In genomic region chr6:89239338-89239737, GRCh38 we compare ENCODE assay signal across 9 cellular contexts. TPM values are rescaled to one million over a fixed set of nuclear protein-coding genes. Genes with fewer than 3 reads are reported as not detected.
DNase-seq lines count a peak whose midpoint lies in the region; ATAC-seq, FAIRE-seq and TF ChIP-seq lines count a peak whose summit lies in the region.
"Had no signal": no experiment of that assay in that cellular context is flagged by ENCODE, and none has a peak within 500 bp of the region (broad histone marks: within the 10 kb centered on the region; RNA-seq: fewer than 3 reads in every experiment).

No MANE protein-coding gene starts in this region.

- H3K9ac ChIP-seq in BLaER1 = no peak overlapping the region

- peaks cover 16 to 24% (median 20%) of the 10 kb centered on the region in 3 donors for H3K4me1 Mint-ChIP-seq in T-cell

- 70 to 81% (median 76%) methylated on average over 3 of the region's 3 CpGs for WGBS in small intestine, 3 donors

- no peak for FAIRE-seq in small intestine (lab: Jason Lieb, UNC)

- CTCF ChIA-PET in T-cell (lab: Charles Lee) = interaction anchor here (0.6 to 1.1 kb wide), 4 partner anchors 26 to 1735 kb away, joined by 4 to 8 read pairs (median 4); no protein-coding TSS in a partner anchor

- H3K9me3 ChIP-seq in BLaER1 (no peaks in the 10 kb centered on the region), small intestine (ENCODE audit: control insufficient read depth, low read depth) (no peaks in the 10 kb centered on the region)

- H3K9me3 Mint-ChIP-seq in T-cell = no peaks in the 10 kb centered on the region

- no peak overlapping the region for H3K27ac Mint-ChIP-seq in T-cell

- H4K20me1 ChIP-seq in BLaER1 = no peaks in the 10 kb centered on the region

- DNase-seq in T-cell = peak in 28 of 34 experiments; percentile 8 to 50 (median 24)
- DNase-seq in foreskin keratinocyte = no peak
- DNase-seq in NCI-H2227 (lab: John Stamatoyannopoulos, UW; ENCODE audit: unreplicated experiment) = no peak
- no peak for DNase-seq in A172 (ENCODE audit: low spot score)
- DNase-seq in small intestine = no peak
- no peak for DNase-seq in NK-92 treated with Interleukin-12 subunit alpha and Interleukin-12 subunit beta, amount 100 ng/mL, for 24 hours (lab: John Stamatoyannopoulos, UW)

- ATAC-seq in GM18907 (IDR thresholded peaks at IDR 0.05; ENCODE audit: unreplicated experiment) = peak; percentile 40
- ATAC-seq in T-cell (replicated peaks in 1 of 4) = peak; percentile 23 to 79 (median 50)
- ATAC-seq in foreskin keratinocyte = peak; percentile 35

- peak overlapping the region; percentile 22; the same call in 1 of the 2 replicates for H3K4me2 ChIP-seq in BLaER1

- H3K4me1 ChIP-seq in BLaER1 = peaks cover 20% of the 10 kb centered on the region
- no peaks in the 10 kb centered on the region for H3K4me1 ChIP-seq in foreskin keratinocyte
- no peaks in the 10 kb centered on the region for H3K4me1 ChIP-seq in small intestine (ENCODE audit: control insufficient read depth in 2 of 2, insufficient read depth in 1 of 2, low read depth in 1 of 2, low read length in 1 of 2)

- POLR2A ChIA-PET in T-cell (lab: Charles Lee) = no interaction called here

- H3K27me3 Mint-ChIP-seq in T-cell = peaks cover 11 to 30% of the 10 kb centered on the region in 2 donors

- H3K36me3 ChIP-seq in BLaER1 = no peaks in the 10 kb centered on the region
- no peaks in the 10 kb centered on the region for H3K36me3 ChIP-seq in small intestine (ENCODE audit: control insufficient read depth in 2 of 2, insufficient read depth in 2 of 2, low read length in 2 of 2)

- TF ChIP-seq CTCF in foreskin keratinocyte (conservative IDR thresholded peaks at IDR 0.05) = peak; percentile 40

- H3K4me3 ChIP-seq in BLaER1 (no peak overlapping the region), small intestine (ENCODE audit: low read depth in 1 of 2, low read length in 2 of 2) (no peak overlapping the region)

- H3K4me3 Mint-ChIP-seq in T-cell = peak overlapping the region in 1 of 3 donors; percentile 0

- H3K27me3 ChIP-seq in BLaER1 (no peaks in the 10 kb centered on the region), foreskin keratinocyte (peaks cover 16% of the 10 kb centered on the region), small intestine (ENCODE audit: control insufficient read depth in 2 of 2, insufficient read depth in 2 of 2, low read length in 2 of 2) (peaks cover 0 to 4% of the 10 kb centered on the region in 2 donors)

- peaks cover 9% of the 10 kb centered on the region for H3K36me3 Mint-ChIP-seq in T-cell

- H3K27ac ChIP-seq in BLaER1 = no peak overlapping the region
- H3K27ac ChIP-seq in foreskin keratinocyte = no peak overlapping the region
- no peak overlapping the region for H3K27ac ChIP-seq in small intestine (ENCODE audit: low read depth in 1 of 2, low read length in 1 of 2)

RNA-seq across cellular contexts. Expression of gene GABRR1, which starts 22.2 kb away (rescaled TPM):
- total RNA-seq in T-cell (not detected), foreskin keratinocyte (not detected in 2 replicates)
- polyA plus RNA-seq in foreskin keratinocyte (not detected in 2 replicates), small intestine (not detected)
- total RNA-seq in A172 (2014; rRNA removed; shearing (Covaris generic)) = 0.02 TPM in 1 of 2 replicates, not detected in the other
- total RNA-seq: fibroblast of lung had no signal
- polyA plus RNA-seq: fibroblast of lung had no signal

Comparison
In these comparisons a context has a peak if more than half of its experiments do, and no peak if none do; other contexts are left out.
1. DNase-seq: peak in T-cell (28 of 34); none in foreskin keratinocyte (0 of 2), NCI-H2227 (single experiment), A172 (single experiment), small intestine (single experiment) and NK-92 treated with Interleukin-12 subunit alpha and Interleukin-12 subunit beta, amount 100 ng/mL, for 24 hours (single experiment).
2. Peak in every context shown above with its lines, with median percentiles within 50 percentile points of each other: ATAC-seq.